ENCODE assay signal across 12 cellular contexts in genomic region chr6:162621246-162621645, GRCh38.
DNase-seq lines count a peak whose midpoint lies in the region; ATAC-seq, FAIRE-seq and TF ChIP-seq lines count a peak whose summit lies in the region.
"Had no signal": no experiment of that assay in that cellular context is flagged by ENCODE, and none has a peak within 500 bp of the region (broad histone marks: within the 10 kb centered on the region; RNA-seq: fewer than 3 reads in every experiment).

No MANE protein-coding gene starts in this region.

- H3K4me1 Mint-ChIP-seq in activated T-cell treated with anti-CD3 and anti-CD28 coated beads, Interleukin-2, amount 50 U/mL, for 72 hours (ENCODE audit: low read depth), result peaks cover 6% of the 10 kb centered on the region
- no peaks in the 10 kb centered on the region for H3K4me1 Mint-ChIP-seq in Caco-2 (ENCODE audit: low read depth, unreplicated experiment)

- H3K27me3 ChIP-seq in small intestine (ENCODE audit: control insufficient read depth in 2 of 2, insufficient read depth in 2 of 2, low read length in 2 of 2) (no peaks in the 10 kb centered on the region), Caco-2 (replicated peaks; ENCODE audit: control insufficient read depth, insufficient read depth, low read length) (no peaks in the 10 kb centered on the region)
- H3K27me3 ChIP-seq: heart left ventricle had no signal

- H3K4me3 Mint-ChIP-seq in activated T-cell treated with anti-CD3 and anti-CD28 coated beads, Interleukin-2, amount 50 U/mL, for 72 hours, result no peak overlapping the region
- no peak overlapping the region for H3K4me3 Mint-ChIP-seq in Caco-2 (ENCODE audit: unreplicated experiment)

- POLR2A ChIA-PET in Caco-2 (lab: Charles Lee), result no interaction called here

- no peak for FAIRE-seq in small intestine (lab: Jason Lieb, UNC)

- WGBS in small intestine, 3 donors, result 57 to 65% (median 59%) methylated on average over 4 of the region's 4 CpGs

- H3K27me3 Mint-ChIP-seq in activated T-cell treated with anti-CD3 and anti-CD28 coated beads, Interleukin-2, amount 50 U/mL, for 72 hours (ENCODE audit: low read depth), result no peaks in the 10 kb centered on the region
- H3K27me3 Mint-ChIP-seq in Caco-2 (ENCODE audit: insufficient read depth, unreplicated experiment), result no peaks in the 10 kb centered on the region

- H3K9me3 ChIP-seq in small intestine (ENCODE audit: control insufficient read depth, low read depth), result no peaks in the 10 kb centered on the region
- H3K9me3 ChIP-seq in Caco-2, result no peaks in the 10 kb centered on the region
- H3K9me3 ChIP-seq: heart left ventricle had no signal

- peak; percentile 16 to 31 for DNase-seq in activated T-cell treated with anti-CD3 and anti-CD28 coated beads, Interleukin-2, amount 50 U/mL, for 72 hours
- no peak for DNase-seq in activated T-cell treated with anti-CD3 and anti-CD28 coated beads for 4 hours
- peak; percentile 33 for DNase-seq in M059J (ENCODE audit: low read depth)
- DNase-seq in epithelial cell of proximal tubule (ENCODE audit: low read depth), result peak; percentile 86
- DNase-seq in small intestine, result peak; percentile 42
- DNase-seq in DMS114 treated with DMSO at 0.1 percent for 48 hours (lab: John Stamatoyannopoulos, UW; ENCODE audit: unreplicated experiment), result no peak
- DNase-seq in Caco-2, result no peak
- DNase-seq in foreskin melanocyte, result no peak
- DNase-seq: AML-193, amygdala, NCI-H748 treated with DMSO at 0.1 percent for 48 hours had no signal

- H3K36me3 ChIP-seq in small intestine (ENCODE audit: control insufficient read depth in 2 of 2, insufficient read depth in 2 of 2, low read length in 2 of 2) (no peaks in the 10 kb centered on the region), Caco-2 (ENCODE audit: control insufficient read depth, insufficient read depth, low read length) (no peaks in the 10 kb centered on the region)
- H3K36me3 ChIP-seq: heart left ventricle had no signal

- H3K4me1 ChIP-seq in small intestine (ENCODE audit: control insufficient read depth in 2 of 2, insufficient read depth in 1 of 2, low read depth in 1 of 2, low read length in 1 of 2), result no peaks in the 10 kb centered on the region
- H3K4me1 ChIP-seq in Caco-2, result no peaks in the 10 kb centered on the region

- no peak overlapping the region for H3K27ac Mint-ChIP-seq in activated T-cell treated with anti-CD3 and anti-CD28 coated beads, Interleukin-2, amount 50 U/mL, for 72 hours
- H3K27ac Mint-ChIP-seq in Caco-2 (ENCODE audit: unreplicated experiment), result no peak overlapping the region

- H3K4me3 ChIP-seq in epithelial cell of proximal tubule (ENCODE audit: low read depth, low read length) (no peak overlapping the region), small intestine (ENCODE audit: low read depth in 1 of 2, low read length in 2 of 2) (no peak overlapping the region), Caco-2 (ENCODE audit: low read depth, low read length) (no peak overlapping the region)
- H3K4me3 ChIP-seq: heart left ventricle had no signal

- peak; percentile 87 to 88 for ATAC-seq in activated T-cell treated with anti-CD3 and anti-CD28 coated beads, Interleukin-2, amount 50 U/mL, for 72 hours (replicated peaks in 1 of 2)

- no peaks in the 10 kb centered on the region for H3K9me3 Mint-ChIP-seq in activated T-cell treated with anti-CD3 and anti-CD28 coated beads, Interleukin-2, amount 50 U/mL, for 72 hours
- H3K9me3 Mint-ChIP-seq in Caco-2 (ENCODE audit: unreplicated experiment), result no peaks in the 10 kb centered on the region

- no TSS peak for BruUV-seq in Caco-2 (replicated peaks; lab: Mats Ljungman, UMichigan)

- intact Hi-C loops in Caco-2 (cut with micrococcal nuclease; ENCODE audit: unreplicated experiment), result no loop called here

- no peak overlapping the region for H3K27ac ChIP-seq in small intestine (ENCODE audit: low read depth in 1 of 2, low read length in 1 of 2)
- H3K27ac ChIP-seq: heart left ventricle had no signal

- CTCF ChIA-PET in Caco-2 (lab: Charles Lee), result no interaction called here

- no peak for TF ChIP-seq CTCF in epithelial cell of proximal tubule (conservative IDR thresholded peaks at IDR 0.05; ENCODE audit: low read depth, low read length)
- no peak for TF ChIP-seq CTCF in Caco-2 (IDR thresholded peaks at IDR 0.05; ENCODE audit: insufficient read depth in 1 of 2, low read depth in 1 of 2, low read length in 1 of 2, severe bottlenecking in 1 of 2, unreplicated experiment in 1 of 2)

- H3K36me3 Mint-ChIP-seq in activated T-cell treated with anti-CD3 and anti-CD28 coated beads, Interleukin-2, amount 50 U/mL, for 72 hours (ENCODE audit: insufficient read depth in 2 of 2), result peaks cover 0 to 2% of the 10 kb centered on the region in 2 donors
- no peaks in the 10 kb centered on the region for H3K36me3 Mint-ChIP-seq in Caco-2 (ENCODE audit: insufficient read depth, unreplicated experiment)

Comparison
In these comparisons a context has a peak if more than half of its experiments do, and no peak if none do; other contexts are left out.
1. DNase-seq: peak in activated T-cell treated with anti-CD3 and anti-CD28 coated beads, Interleukin-2, amount 50 U/mL, for 72 hours (2 of 2), M059J (single experiment), epithelial cell of proximal tubule (single experiment) and small intestine (single experiment); none in activated T-cell treated with anti-CD3 and anti-CD28 coated beads for 4 hours (single experiment), DMS114 treated with DMSO at 0.1 percent for 48 hours (single experiment), Caco-2 (0 of 2) and foreskin melanocyte (single experiment).